In genomic region chr19:44914436-44915206, GRCh38 we compare ENCODE assay signal across 7 cellular contexts. TPM values are rescaled to one million over a fixed set of nuclear protein-coding genes. Genes with fewer than 3 reads are reported as not detected.
A peak's percentile ranks its signal among the peaks of the same experiment; 100 is the strongest.
DNase-seq lines count a peak whose midpoint lies in the region; ATAC-seq and TF ChIP-seq lines count a peak whose summit lies in the region.
"Not testable (repeated sequence)": the region's sequence is repeated elsewhere in the genome, so short reads cannot be mapped to it uniquely, and the experiment has no call there.

Gene APOC1, plus strand, starts transcription at chr19:44914608. Its CDS starts 284 bp downstream, at chr19:44914892.

- H3K4me3 ChIP-seq in body of pancreas (peak within 1 kb of the TSS in 1 of 2 donors; percentile 39), iPS-11a (ENCODE audit: low read depth, low read length) (peak within 1 kb of the TSS; percentile 55)

- DNase-seq in NCI-H2107 treated with DMSO at 0.1 percent for 48 hours (lab: John Stamatoyannopoulos, UW; ENCODE audit: unreplicated experiment) (peak; percentile 61), UCSD-AML1 (lab: John Stamatoyannopoulos, UW; ENCODE audit: unreplicated experiment) (peak; percentile 66), body of pancreas (peak; percentile 84 to 87 (median 86)), sciatic nerve (ENCODE audit: low spot score) (peak; percentile 88)

- intact Hi-C loops in body of pancreas (cut with DNase I); sciatic nerve (cut with DNase I): not testable (repeated sequence)

- TF ChIP-seq CTCF in body of pancreas (IDR thresholded peaks at IDR 0.05), result peak in 1 of 7 experiments; percentile 16

- 7 to 8% methylated on average over 20 to 26 of the region's 28 CpGs for WGBS in body of pancreas, 2 donors

- H3K27me3 ChIP-seq in body of pancreas, result not testable (repeated sequence)

- peak; percentile 92 for ATAC-seq in GM18511 (IDR thresholded peaks at IDR 0.05; ENCODE audit: unreplicated experiment)
- peak; percentile 76 for ATAC-seq in HG03066 (IDR thresholded peaks at IDR 0.05; ENCODE audit: low read depth, unreplicated experiment)
- peak; percentile 95 for ATAC-seq in body of pancreas
- peak; percentile 93 for ATAC-seq in sciatic nerve

- TF ChIP-seq POLR2A in body of pancreas (IDR thresholded peaks at IDR 0.05), result not testable (repeated sequence)

- H3K9me3 ChIP-seq in body of pancreas, result not testable (repeated sequence)

- peaks cover 13% of the 10 kb centered on the region for H3K4me1 ChIP-seq in body of pancreas

- H3K27ac ChIP-seq in body of pancreas, result peak within 1 kb of the TSS in 2 of 4 donors; percentile 41 to 44

- not testable (repeated sequence) for H3K36me3 ChIP-seq in body of pancreas (replicated peaks in 1 of 2; ENCODE audit: insufficient read depth in 1 of 2, low read depth in 2 of 2)

RNA-seq across cellular contexts. Expression of gene APOC1, which starts in this region (rescaled TPM):
- total RNA-seq in body of pancreas, result 10 to 100 TPM in 1 of 2 donors, 1 to 10 TPM in 1; 5.4 to 24.1 TPM
- total RNA-seq in sciatic nerve, result 29.0 TPM
